Comparison of ENCODE assay signal across 5 cellular contexts in the genomic region with DNA sequence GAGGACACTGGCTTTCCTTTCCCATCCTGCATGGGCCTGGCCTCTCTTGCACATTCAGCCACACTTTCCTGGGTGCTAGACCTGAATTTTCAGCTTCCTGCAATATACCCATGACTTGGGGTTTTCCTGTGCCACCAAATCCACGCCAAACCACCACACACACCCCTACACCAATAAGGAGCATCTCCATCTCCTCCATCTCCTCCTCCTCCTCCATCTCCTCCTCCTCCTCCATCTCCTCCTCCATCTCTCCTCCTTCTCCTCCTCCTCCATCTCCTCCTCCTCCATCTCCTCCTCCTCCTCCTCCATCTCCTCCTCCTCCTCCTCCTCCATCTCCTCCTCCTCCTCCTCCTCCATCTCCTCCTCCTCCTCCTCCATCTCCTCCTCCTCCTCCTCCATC. TPM values are rescaled to one million over a fixed set of nuclear protein-coding genes. Genes with fewer than 3 reads are reported as not detected.
"Had no signal": no experiment of that assay in that cellular context is flagged by ENCODE, and none has a peak within 500 bp of the region (broad histone marks: within the 10 kb centered on the region; RNA-seq: fewer than 3 reads in every experiment).

No MANE protein-coding gene starts in this region.

RNA-seq across cellular contexts. Expression of gene SERPINE3, which starts 51.2 kb away (rescaled TPM):
- total RNA-seq: HepG2, HT-29, HT1080, IMR-90 had no signal
- polyA plus RNA-seq: HepG2, IgD-negative memory B cell, IMR-90 had no signal
